1 cellular context compared by ENCODE assay signal in genomic region chr1:226871047-226871365, GRCh38.
TF ChIP-seq lines count a peak whose summit lies in the region.

No MANE protein-coding gene starts in this region.

TF ChIP-seq in SK-N-SH treated with all-trans-retinoic acid at 6 μM for 48 hours, 23 proteins besides CTCF, POLR2A, EP300 and RAD21 (continued from another document):
- TF ChIP-seq TSHZ2 (CRISPR knock-in tag; IDR thresholded peaks at IDR 0.05) (no peak), PPARA (CRISPR knock-in tag; IDR thresholded peaks at IDR 0.05; ENCODE audit: borderline replicate concordance) (no peak), RARB (CRISPR knock-in tag; IDR thresholded peaks at IDR 0.05) (no peak), BACH2 (CRISPR knock-in tag; IDR thresholded peaks at IDR 0.05; ENCODE audit: borderline replicate concordance) (no peak), ESRRG (CRISPR knock-in tag; IDR thresholded peaks at IDR 0.05) (no peak), ZNF8 (CRISPR knock-in tag; IDR thresholded peaks at IDR 0.05) (no peak)
